Comparison of ENCODE assay signal across 11 cellular contexts in the genomic region with DNA sequence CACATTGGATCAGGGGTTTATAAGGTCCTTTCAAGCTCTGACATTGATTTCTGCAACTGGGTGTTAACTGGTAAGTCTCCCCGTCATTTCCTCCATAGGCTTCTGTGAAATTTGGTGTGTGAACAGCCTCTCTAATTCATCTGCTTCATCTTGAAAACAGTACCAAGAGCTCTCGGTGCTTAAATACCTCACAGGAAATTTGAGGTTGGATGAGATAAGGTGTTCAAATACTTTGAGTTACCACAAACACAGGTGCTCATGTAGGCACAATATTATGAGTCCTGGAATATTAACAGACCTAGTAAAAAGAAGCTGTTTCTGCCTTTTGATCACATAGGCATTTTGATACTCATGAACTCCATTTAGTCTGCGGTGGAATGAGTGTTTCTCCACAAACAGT.
DNase-seq lines count a peak whose midpoint lies in the region; ATAC-seq and TF ChIP-seq lines count a peak whose summit lies in the region.
"Had no signal": no experiment of that assay in that cellular context is flagged by ENCODE, and none has a peak within 500 bp of the region (broad histone marks: within the 10 kb centered on the region; RNA-seq: fewer than 3 reads in every experiment).

No MANE protein-coding gene starts in this region.

- H3K4me3 ChIP-seq in GM06990 (replicated peaks; ENCODE audit: low read depth, low read length) (no peak overlapping the region), hepatocyte (no peak overlapping the region)
- H3K4me3 ChIP-seq: left ventricle myocardium inferior had no signal

- H3K4me1 Mint-ChIP-seq in activated naive CD4-positive, alpha-beta T cell treated with anti-CD3 and anti-CD28 coated beads, Interleukin-2, amount 10 ng/mL, durations not matched to agents 7 days and 5 days: peaks cover 93% of the 10 kb centered on the region

- no peak overlapping the region for H3K27ac ChIP-seq in hepatocyte
- H3K27ac ChIP-seq: left ventricle myocardium inferior had no signal

- DNase-seq in GM06990 (ENCODE audit: extremely low read depth, insufficient read length) (peak; percentile 47), DMS79 (lab: John Stamatoyannopoulos, UW) (no peak), hepatocyte (ENCODE audit: low spot score) (no peak), islet precursor cell (no peak)
- DNase-seq in activated naive CD4-positive, alpha-beta T cell treated with anti-CD3 and anti-CD28 coated beads, Interleukin-2, amount 10 ng/mL, durations not matched to agents 7 days and 5 days: peak; percentile 57
- DNase-seq: GF-D8, left ventricle myocardium inferior, NCI-H2227 treated with DMSO at 0.1 percent for 48 hours had no signal

- CTCF ChIA-PET in activated naive CD4-positive, alpha-beta T cell treated with anti-CD3 and anti-CD28 coated beads, Interleukin-2, amount 10 ng/mL, durations not matched to agents 7 days and 5 days (lab: Charles Lee): interaction anchor here (0.7 to 1.8 kb wide), 6 partner anchors 58 to 190 kb away, joined by 3 to 7 read pairs (median 3); no protein-coding TSS in a partner anchor

- H3K9me3 Mint-ChIP-seq in activated naive CD4-positive, alpha-beta T cell treated with anti-CD3 and anti-CD28 coated beads, Interleukin-2, amount 10 ng/mL, durations not matched to agents 7 days and 5 days: peaks cover 23% of the 10 kb centered on the region

- H3K4me3 Mint-ChIP-seq in activated naive CD4-positive, alpha-beta T cell treated with anti-CD3 and anti-CD28 coated beads, Interleukin-2, amount 10 ng/mL, durations not matched to agents 7 days and 5 days: peak overlapping the region; percentile 42

- no peak overlapping the region for H2AFZ ChIP-seq in hepatocyte

- no peaks in the 10 kb centered on the region for H3K79me2 ChIP-seq in hepatocyte

- no peaks in the 10 kb centered on the region for H4K20me1 ChIP-seq in hepatocyte (ENCODE audit: insufficient read depth, poor library complexity, severe bottlenecking)

- 70% methylated on average over 3 of the region's 3 CpGs for WGBS in hepatocyte (ENCODE audit: low lambda C conversion rate, missing lambda C conversion rate)

- no peaks in the 10 kb centered on the region for H3K36me3 ChIP-seq in GM06990 (ENCODE audit: control insufficient read depth, insufficient read depth, low read length)
- H3K36me3 ChIP-seq in hepatocyte (replicated peaks; ENCODE audit: insufficient read depth, low read depth): no peaks in the 10 kb centered on the region
- H3K36me3 ChIP-seq: left ventricle myocardium inferior had no signal

- H3K27me3 Mint-ChIP-seq in activated naive CD4-positive, alpha-beta T cell treated with anti-CD3 and anti-CD28 coated beads, Interleukin-2, amount 10 ng/mL, durations not matched to agents 7 days and 5 days: no peaks in the 10 kb centered on the region

- H3K36me3 Mint-ChIP-seq in activated naive CD4-positive, alpha-beta T cell treated with anti-CD3 and anti-CD28 coated beads, Interleukin-2, amount 10 ng/mL, durations not matched to agents 7 days and 5 days: peaks cover 56% of the 10 kb centered on the region

- TF ChIP-seq CTCF in GM06990 (IDR thresholded peaks at IDR 0.05; ENCODE audit: insufficient read depth, low read length, poor library complexity, severe bottlenecking): no peak
- TF ChIP-seq CTCF in hepatocyte (IDR thresholded peaks at IDR 0.05; ENCODE audit: poor library complexity): no peak

- peak overlapping the region; percentile 97 for H3K27ac Mint-ChIP-seq in activated naive CD4-positive, alpha-beta T cell treated with anti-CD3 and anti-CD28 coated beads, Interleukin-2, amount 10 ng/mL, durations not matched to agents 7 days and 5 days

- no peaks in the 10 kb centered on the region for H3K9me2 ChIP-seq in hepatocyte (replicated peaks; ENCODE audit: insufficient read depth)

- H3K4me2 ChIP-seq in hepatocyte: no peak overlapping the region

- no peaks in the 10 kb centered on the region for H3K4me1 ChIP-seq in hepatocyte (ENCODE audit: insufficient read depth)
- H3K4me1 ChIP-seq: left ventricle myocardium inferior had no signal

- ATAC-seq in GM19372 (IDR thresholded peaks at IDR 0.05; ENCODE audit: low read depth, unreplicated experiment): peak; percentile 70
- peak; percentile 73 for ATAC-seq in HG03139 (IDR thresholded peaks at IDR 0.05; ENCODE audit: unreplicated experiment)
- no peak for ATAC-seq in HG03439 (IDR thresholded peaks at IDR 0.05; ENCODE audit: unreplicated experiment)

- H3K27me3 ChIP-seq in GM06990 (replicated peaks; ENCODE audit: control insufficient read depth, insufficient read depth, low read length) (no peaks in the 10 kb centered on the region), hepatocyte (no peaks in the 10 kb centered on the region)

- no peaks in the 10 kb centered on the region for H3K9me3 ChIP-seq in hepatocyte (ENCODE audit: low read depth)
- H3K9me3 ChIP-seq: left ventricle myocardium inferior had no signal

Comparison
In these comparisons a context has a peak if more than half of its experiments do, and no peak if none do; other contexts are left out.
1. DNase-seq: peak in GM06990 (single experiment) and activated naive CD4-positive, alpha-beta T cell treated with anti-CD3 and anti-CD28 coated beads, Interleukin-2, amount 10 ng/mL, durations not matched to agents 7 days and 5 days (single experiment); none in DMS79 (single experiment), hepatocyte (single experiment) and islet precursor cell (single experiment).